Comparison of ENCODE assay signal across 1 cellular context in genomic region chr2:70753031-70753430, GRCh38.
TF ChIP-seq lines count a peak whose summit lies in the region.

No MANE protein-coding gene starts in this region.

TF ChIP-seq in GM23338, 12 proteins besides CTCF, POLR2A, EP300 and RAD21 (continued from another document):
- TF ChIP-seq, protein P1, sequence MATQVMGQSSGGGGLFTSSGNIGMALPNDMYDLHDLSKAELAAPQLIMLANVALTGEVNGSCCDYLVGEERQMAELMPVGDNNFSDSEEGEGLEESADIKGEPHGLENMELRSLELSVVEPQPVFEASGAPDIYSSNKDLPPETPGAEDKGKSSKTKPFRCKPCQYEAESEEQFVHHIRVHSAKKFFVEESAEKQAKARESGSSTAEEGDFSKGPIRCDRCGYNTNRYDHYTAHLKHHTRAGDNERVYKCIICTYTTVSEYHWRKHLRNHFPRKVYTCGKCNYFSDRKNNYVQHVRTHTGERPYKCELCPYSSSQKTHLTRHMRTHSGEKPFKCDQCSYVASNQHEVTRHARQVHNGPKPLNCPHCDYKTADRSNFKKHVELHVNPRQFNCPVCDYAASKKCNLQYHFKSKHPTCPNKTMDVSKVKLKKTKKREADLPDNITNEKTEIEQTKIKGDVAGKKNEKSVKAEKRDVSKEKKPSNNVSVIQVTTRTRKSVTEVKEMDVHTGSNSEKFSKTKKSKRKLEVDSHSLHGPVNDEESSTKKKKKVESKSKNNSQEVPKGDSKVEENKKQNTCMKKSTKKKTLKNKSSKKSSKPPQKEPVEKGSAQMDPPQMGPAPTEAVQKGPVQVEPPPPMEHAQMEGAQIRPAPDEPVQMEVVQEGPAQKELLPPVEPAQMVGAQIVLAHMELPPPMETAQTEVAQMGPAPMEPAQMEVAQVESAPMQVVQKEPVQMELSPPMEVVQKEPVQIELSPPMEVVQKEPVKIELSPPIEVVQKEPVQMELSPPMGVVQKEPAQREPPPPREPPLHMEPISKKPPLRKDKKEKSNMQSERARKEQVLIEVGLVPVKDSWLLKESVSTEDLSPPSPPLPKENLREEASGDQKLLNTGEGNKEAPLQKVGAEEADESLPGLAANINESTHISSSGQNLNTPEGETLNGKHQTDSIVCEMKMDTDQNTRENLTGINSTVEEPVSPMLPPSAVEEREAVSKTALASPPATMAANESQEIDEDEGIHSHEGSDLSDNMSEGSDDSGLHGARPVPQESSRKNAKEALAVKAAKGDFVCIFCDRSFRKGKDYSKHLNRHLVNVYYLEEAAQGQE (IDR thresholded peaks at IDR 0.05; ENCODE audit: unreplicated experiment) = no peak
- TF ChIP-seq STAT1 (IDR thresholded peaks at IDR 0.05; ENCODE audit: unreplicated experiment) = no peak
- TF ChIP-seq, protein P2, sequence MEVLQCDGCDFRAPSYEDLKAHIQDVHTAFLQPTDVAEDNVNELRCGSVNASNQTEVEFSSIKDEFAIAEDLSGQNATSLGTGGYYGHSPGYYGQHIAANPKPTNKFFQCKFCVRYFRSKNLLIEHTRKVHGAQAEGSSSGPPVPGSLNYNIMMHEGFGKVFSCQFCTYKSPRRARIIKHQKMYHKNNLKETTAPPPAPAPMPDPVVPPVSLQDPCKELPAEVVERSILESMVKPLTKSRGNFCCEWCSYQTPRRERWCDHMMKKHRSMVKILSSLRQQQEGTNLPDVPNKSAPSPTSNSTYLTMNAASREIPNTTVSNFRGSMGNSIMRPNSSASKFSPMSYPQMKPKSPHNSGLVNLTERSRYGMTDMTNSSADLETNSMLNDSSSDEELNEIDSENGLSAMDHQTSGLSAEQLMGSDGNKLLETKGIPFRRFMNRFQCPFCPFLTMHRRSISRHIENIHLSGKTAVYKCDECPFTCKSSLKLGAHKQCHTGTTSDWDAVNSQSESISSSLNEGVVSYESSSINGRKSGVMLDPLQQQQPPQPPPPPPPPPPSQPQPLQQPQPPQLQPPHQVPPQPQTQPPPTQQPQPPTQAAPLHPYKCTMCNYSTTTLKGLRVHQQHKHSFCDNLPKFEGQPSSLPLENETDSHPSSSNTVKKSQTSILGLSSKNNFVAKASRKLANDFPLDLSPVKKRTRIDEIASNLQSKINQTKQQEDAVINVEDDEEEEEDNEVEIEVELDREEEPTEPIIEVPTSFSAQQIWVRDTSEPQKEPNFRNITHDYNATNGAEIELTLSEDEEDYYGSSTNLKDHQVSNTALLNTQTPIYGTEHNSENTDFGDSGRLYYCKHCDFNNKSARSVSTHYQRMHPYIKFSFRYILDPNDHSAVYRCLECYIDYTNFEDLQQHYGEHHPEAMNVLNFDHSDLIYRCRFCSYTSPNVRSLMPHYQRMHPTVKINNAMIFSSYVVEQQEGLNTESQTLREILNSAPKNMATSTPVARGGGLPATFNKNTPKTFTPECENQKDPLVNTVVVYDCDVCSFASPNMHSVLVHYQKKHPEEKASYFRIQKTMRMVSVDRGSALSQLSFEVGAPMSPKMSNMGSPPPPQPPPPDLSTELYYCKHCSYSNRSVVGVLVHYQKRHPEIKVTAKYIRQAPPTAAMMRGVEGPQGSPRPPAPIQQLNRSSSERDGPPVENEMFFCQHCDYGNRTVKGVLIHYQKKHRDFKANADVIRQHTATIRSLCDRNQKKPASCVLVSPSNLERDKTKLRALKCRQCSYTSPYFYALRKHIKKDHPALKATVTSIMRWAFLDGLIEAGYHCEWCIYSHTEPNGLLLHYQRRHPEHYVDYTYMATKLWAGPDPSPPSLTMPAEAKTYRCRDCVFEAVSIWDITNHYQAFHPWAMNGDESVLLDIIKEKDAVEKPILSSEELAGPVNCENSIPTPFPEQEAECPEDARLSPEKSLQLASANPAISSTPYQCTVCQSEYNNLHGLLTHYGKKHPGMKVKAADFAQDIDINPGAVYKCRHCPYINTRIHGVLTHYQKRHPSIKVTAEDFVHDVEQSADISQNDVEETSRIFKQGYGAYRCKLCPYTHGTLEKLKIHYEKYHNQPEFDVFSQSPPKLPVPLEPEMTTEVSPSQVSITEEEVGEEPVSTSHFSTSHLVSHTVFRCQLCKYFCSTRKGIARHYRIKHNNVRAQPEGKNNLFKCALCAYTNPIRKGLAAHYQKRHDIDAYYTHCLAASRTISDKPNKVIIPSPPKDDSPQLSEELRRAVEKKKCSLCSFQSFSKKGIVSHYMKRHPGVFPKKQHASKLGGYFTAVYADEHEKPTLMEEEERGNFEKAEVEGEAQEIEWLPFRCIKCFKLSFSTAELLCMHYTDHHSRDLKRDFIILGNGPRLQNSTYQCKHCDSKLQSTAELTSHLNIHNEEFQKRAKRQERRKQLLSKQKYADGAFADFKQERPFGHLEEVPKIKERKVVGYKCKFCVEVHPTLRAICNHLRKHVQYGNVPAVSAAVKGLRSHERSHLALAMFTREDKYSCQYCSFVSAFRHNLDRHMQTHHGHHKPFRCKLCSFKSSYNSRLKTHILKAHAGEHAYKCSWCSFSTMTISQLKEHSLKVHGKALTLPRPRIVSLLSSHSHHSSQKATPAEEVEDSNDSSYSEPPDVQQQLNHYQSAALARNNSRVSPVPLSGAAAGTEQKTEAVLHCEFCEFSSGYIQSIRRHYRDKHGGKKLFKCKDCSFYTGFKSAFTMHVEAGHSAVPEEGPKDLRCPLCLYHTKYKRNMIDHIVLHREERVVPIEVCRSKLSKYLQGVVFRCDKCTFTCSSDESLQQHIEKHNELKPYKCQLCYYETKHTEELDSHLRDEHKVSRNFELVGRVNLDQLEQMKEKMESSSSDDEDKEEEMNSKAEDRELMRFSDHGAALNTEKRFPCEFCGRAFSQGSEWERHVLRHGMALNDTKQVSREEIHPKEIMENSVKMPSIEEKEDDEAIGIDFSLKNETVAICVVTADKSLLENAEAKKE (CRISPR knock-in tag; IDR thresholded peaks at IDR 0.05) = no peak
